ENCODE assay signal across 9 cellular contexts in the genomic region with DNA sequence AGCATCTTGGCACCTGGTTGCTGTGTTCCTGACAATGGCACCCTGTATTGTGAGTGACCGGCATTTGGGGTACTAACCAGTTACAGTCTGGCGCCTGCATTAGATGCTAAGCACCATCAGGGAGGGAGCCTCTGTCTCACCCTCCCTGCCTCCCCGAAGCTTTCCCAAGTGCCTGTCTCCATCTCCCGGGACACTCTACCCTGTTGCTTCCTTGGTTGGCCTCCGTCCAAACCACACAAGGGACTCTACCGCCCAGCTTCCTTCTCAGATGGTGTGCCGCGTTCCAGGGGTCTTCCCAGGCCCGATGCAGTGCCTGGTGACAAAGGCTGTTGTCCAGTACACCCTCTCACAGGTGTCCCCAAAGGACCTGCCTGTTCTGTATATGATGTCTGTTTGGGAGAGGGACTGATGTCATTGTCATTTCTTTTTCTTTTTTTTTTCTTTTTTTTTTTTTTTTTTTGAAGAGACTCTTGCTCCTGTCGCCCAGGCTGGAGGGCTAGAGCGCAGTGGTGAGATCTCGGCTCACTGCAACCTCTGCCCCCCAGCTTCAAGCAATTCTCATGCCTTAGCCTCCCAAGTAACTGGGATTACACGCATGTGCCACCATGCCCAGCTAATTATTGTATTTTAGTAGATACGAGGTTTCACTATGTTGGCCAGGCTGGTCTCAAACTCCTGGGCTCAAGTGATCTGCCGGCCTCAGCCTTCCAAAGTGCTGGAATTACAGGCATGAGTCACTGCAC. TPM values are rescaled to one million over a fixed set of nuclear protein-coding genes. Genes with fewer than 3 reads are reported as not detected.
A peak's percentile ranks its signal among the peaks of the same experiment; 100 is the strongest.
DNase-seq lines count a peak whose midpoint lies in the region; ATAC-seq and TF ChIP-seq lines count a peak whose summit lies in the region.
"Had no signal": no experiment of that assay in that cellular context is flagged by ENCODE, and none has a peak within 500 bp of the region (broad histone marks: within the 10 kb centered on the region; RNA-seq: fewer than 3 reads in every experiment).

No MANE protein-coding gene starts in this region.

- no peak overlapping the region for H4K12ac ChIP-seq in trophoblast cell (ENCODE audit: low read depth, low read length)

- H4K91ac ChIP-seq in trophoblast cell (ENCODE audit: low read depth, low read length), result no peak overlapping the region

- H2BK120ac ChIP-seq in trophoblast cell (ENCODE audit: insufficient read depth, low read length, poor library complexity), result peak overlapping the region; percentile 13

- ATAC-seq in HG02588 (IDR thresholded peaks at IDR 0.05; ENCODE audit: unreplicated experiment), result no peak

- peak overlapping the region; percentile 21 for H2AFZ ChIP-seq in trophoblast cell (ENCODE audit: insufficient read depth, low read length, poor library complexity)

- H3K27ac Mint-ChIP-seq in Calu3 (ENCODE audit: unreplicated experiment), result peak overlapping the region; percentile 18

- H3K4ac ChIP-seq in trophoblast cell (ENCODE audit: low read depth, low read length), result no peak overlapping the region

- DNase-seq in Calu3 (peak; percentile 63), NCI-H2171 (lab: John Stamatoyannopoulos, UW) (peak; percentile 65), dorsolateral prefrontal cortex (no peak), trophoblast cell (no peak), NCI-H1436 (lab: John Stamatoyannopoulos, UW) (no peak), activated gamma-delta T cell treated with Interleukin-2 at 50 U/mL for 16 hours (no peak)
- DNase-seq in stimulated activated naive CD4-positive, alpha-beta T cell (lab: John Stamatoyannopoulos, UW), result no peak
- DNase-seq: KG1 had no signal

- peaks cover 35 to 41% of the 10 kb centered on the region in 2 experiments for H3K36me3 ChIP-seq in trophoblast cell (ENCODE audit: control insufficient read depth in 1 of 2, insufficient read depth in 2 of 2, low read length in 2 of 2)

- H3K4me1 Mint-ChIP-seq in Calu3 (ENCODE audit: low read depth, unreplicated experiment), result peaks cover 72% of the 10 kb centered on the region

- peak overlapping the region; percentile 8 for H3K18ac ChIP-seq in trophoblast cell (ENCODE audit: low read length)

- intact Hi-C loops in Calu3 (cut with micrococcal nuclease; ENCODE audit: unreplicated experiment) (loop anchor here (10.0 kb wide), 1 partner anchor 270 kb away; no protein-coding TSS in a partner anchor), dorsolateral prefrontal cortex (cut with DNase I) (no loop called here)

- no peak overlapping the region for H3K4me2 ChIP-seq in trophoblast cell (ENCODE audit: low read length)

- peak overlapping the region in 1 of 59 donors; percentile 2 for H3K4me3 ChIP-seq in dorsolateral prefrontal cortex
- H3K4me3 ChIP-seq in trophoblast cell (ENCODE audit: low read depth, low read length), result no peak overlapping the region

- no peaks in the 10 kb centered on the region for H3K27me3 Mint-ChIP-seq in Calu3 (ENCODE audit: unreplicated experiment)

- WGBS in trophoblast cell (ENCODE audit: extremely low coverage, insufficient coverage, insufficient read length), result no CpG with 5 or more reads among the region's 15 CpGs

- H3K9me3 Mint-ChIP-seq in Calu3 (ENCODE audit: low read depth, unreplicated experiment), result no peaks in the 10 kb centered on the region

- peaks cover 6% of the 10 kb centered on the region for H3K79me2 ChIP-seq in trophoblast cell (ENCODE audit: control insufficient read depth, insufficient read depth, low read length, poor library complexity)

- peak overlapping the region in 53 of 59 donors; percentile 10 to 94 (median 76) for H3K27ac ChIP-seq in dorsolateral prefrontal cortex
- H3K27ac ChIP-seq in trophoblast cell (ENCODE audit: low read depth, low read length), result no peak overlapping the region

- H4K8ac ChIP-seq in trophoblast cell (ENCODE audit: low read depth, low read length), result peak overlapping the region; percentile 1

- H3K79me1 ChIP-seq in trophoblast cell (ENCODE audit: low read length), result peaks cover 2% of the 10 kb centered on the region

- CTCF ChIA-PET in Calu3 (lab: Charles Lee), result interaction anchor here (0.7 to 1.9 kb wide), 7 partner anchors 10 to 268 kb away, joined by 3 to 10 read pairs (median 3); no protein-coding TSS in a partner anchor

- H3K9ac ChIP-seq in trophoblast cell (ENCODE audit: low read length), result no peak overlapping the region

- H2BK12ac ChIP-seq in trophoblast cell (ENCODE audit: low read length), result peak overlapping the region; percentile 42

- no TSS peak for BruUV-seq in Calu3 (replicated peaks; lab: Mats Ljungman, UMichigan)

- H3K36me3 Mint-ChIP-seq in Calu3 (ENCODE audit: insufficient read depth, unreplicated experiment), result peaks cover 44% of the 10 kb centered on the region

- no peak overlapping the region for H3K14ac ChIP-seq in trophoblast cell (ENCODE audit: low read length)

- peak overlapping the region; percentile 62 for H2AK5ac ChIP-seq in trophoblast cell (ENCODE audit: low read length)

- H3K4me3 Mint-ChIP-seq in Calu3 (ENCODE audit: low read depth, unreplicated experiment), result peak overlapping the region; percentile 30

- no peak for TF ChIP-seq CTCF in Calu3 (IDR thresholded peaks at IDR 0.05; ENCODE audit: unreplicated experiment)
- no peak for TF ChIP-seq CTCF in dorsolateral prefrontal cortex (IDR thresholded peaks at IDR 0.05 in 54 of 56, conservative IDR thresholded peaks at IDR 0.05 in 2 of 56; ENCODE audit: low read depth in 1 of 56, partially characterized antibody in 56 of 56)

- no peak overlapping the region for H3K23ac ChIP-seq in trophoblast cell (ENCODE audit: low read length)

- peaks cover 2% of the 10 kb centered on the region for H3K9me3 ChIP-seq in trophoblast cell (ENCODE audit: insufficient read depth, low read depth, low read length)

- peaks cover 38 to 45% of the 10 kb centered on the region in 2 experiments for H3K4me1 ChIP-seq in trophoblast cell (ENCODE audit: control insufficient read depth in 1 of 2, insufficient read depth in 2 of 2, low read length in 2 of 2)

- H3K27me3 ChIP-seq in dorsolateral prefrontal cortex (no peaks in the 10 kb centered on the region), trophoblast cell (ENCODE audit: insufficient read depth, low read length) (no peaks in the 10 kb centered on the region)

- H2BK5ac ChIP-seq in trophoblast cell (ENCODE audit: low read depth, low read length, poor library complexity), result peak overlapping the region; percentile 2

RNA-seq across cellular contexts. Expression of a gene that starts 6.7 kb away (rescaled TPM):
- total RNA-seq in Calu3 (2022), result 26.0 and 31.3 TPM in 2 replicates
- total RNA-seq in dorsolateral prefrontal cortex, result 100 to 1,000 TPM in 118 of 120 experiments, 10 to 100 TPM in 2; 90.3 to 278 (median 166) TPM
- 29.9 and 30.4 TPM in 2 replicates for polyA plus RNA-seq in trophoblast cell (2013)

Comparison
In these comparisons a context has a peak if more than half of its experiments do, and no peak if none do; other contexts are left out.
1. DNase-seq: peak in Calu3 (single experiment) and NCI-H2171 (single experiment); none in dorsolateral prefrontal cortex (0 of 10), trophoblast cell (0 of 2), stimulated activated naive CD4-positive, alpha-beta T cell (0 of 6), NCI-H1436 (single experiment) and activated gamma-delta T cell treated with Interleukin-2 at 50 U/mL for 16 hours (single experiment).